ENCODE assay signal across 1 cellular context in the genomic region with DNA sequence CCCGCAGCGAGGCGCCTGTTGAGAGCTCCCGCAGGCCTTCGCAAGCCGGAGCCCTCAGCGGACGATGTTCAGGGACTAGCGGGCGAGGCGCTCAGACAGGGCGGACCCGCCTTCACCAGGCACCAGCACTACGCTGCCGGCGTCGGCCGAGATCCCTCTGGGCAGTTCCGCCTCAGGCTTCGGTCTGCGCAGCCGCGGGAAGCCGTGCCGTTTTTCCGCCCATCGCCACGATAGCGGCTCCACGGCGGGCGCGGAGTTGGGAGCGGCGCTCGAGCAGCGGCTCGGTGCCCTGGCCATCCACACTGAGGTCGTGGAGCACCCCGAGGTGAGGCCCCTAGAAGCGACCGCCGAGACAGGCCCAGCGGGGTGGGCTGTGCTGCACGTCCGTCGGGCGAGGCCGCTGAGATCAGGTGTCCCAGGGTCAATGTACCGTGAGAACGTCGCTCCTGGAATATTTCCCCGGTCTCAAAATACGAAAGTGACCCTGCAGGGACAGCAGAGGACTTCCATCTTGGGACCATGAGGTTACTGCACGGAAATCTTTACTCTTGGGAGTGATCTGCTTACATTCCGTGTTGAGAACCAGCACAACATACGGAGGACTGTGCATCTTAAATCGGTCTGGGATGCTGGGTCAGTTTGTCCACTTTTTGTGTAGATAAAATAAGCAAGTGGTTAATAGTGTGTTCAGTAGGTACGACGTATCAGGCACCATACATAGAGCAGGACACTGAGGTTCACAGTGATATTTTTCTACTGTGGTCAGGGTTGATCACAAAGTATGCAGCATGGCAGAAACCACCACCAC.
TF ChIP-seq lines count a peak whose summit lies in the region.

No MANE protein-coding gene starts in this region.

TF ChIP-seq in HepG2, 621 proteins besides CTCF, POLR2A, EP300 and RAD21 (continued from another document and continues in another):
- TF ChIP-seq, protein P1, sequence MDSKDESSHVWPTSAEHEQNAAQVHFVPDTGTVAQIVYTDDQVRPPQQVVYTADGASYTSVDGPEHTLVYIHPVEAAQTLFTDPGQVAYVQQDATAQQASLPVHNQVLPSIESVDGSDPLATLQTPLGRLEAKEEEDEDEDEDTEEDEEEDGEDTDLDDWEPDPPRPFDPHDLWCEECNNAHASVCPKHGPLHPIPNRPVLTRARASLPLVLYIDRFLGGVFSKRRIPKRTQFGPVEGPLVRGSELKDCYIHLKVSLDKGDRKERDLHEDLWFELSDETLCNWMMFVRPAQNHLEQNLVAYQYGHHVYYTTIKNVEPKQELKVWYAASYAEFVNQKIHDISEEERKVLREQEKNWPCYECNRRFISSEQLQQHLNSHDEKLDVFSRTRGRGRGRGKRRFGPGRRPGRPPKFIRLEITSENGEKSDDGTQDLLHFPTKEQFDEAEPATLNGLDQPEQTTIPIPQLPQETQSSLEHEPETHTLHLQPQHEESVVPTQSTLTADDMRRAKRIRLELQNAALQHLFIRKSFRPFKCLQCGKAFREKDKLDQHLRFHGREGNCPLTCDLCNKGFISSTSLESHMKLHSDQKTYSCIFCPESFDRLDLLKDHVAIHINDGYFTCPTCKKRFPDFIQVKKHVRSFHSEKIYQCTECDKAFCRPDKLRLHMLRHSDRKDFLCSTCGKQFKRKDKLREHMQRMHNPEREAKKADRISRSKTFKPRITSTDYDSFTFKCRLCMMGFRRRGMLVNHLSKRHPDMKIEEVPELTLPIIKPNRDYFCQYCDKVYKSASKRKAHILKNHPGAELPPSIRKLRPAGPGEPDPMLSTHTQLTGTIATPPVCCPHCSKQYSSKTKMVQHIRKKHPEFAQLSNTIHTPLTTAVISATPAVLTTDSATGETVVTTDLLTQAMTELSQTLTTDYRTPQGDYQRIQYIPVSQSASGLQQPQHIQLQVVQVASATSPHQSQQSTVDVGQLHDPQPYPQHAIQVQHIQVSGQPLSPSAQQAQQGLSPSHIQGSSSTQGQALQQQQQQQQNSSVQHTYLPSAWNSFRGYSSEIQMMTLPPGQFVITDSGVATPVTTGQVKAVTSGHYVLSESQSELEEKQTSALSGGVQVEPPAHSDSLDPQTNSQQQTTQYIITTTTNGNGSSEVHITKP (CRISPR knock-in tag; IDR thresholded peaks at IDR 0.05; ENCODE audit: low read depth), result no peak
- TF ChIP-seq ZNF33A (CRISPR knock-in tag; IDR thresholded peaks at IDR 0.05; ENCODE audit: borderline replicate concordance) (no peak), ZNF543 (CRISPR knock-in tag; IDR thresholded peaks at IDR 0.05) (peak; percentile 90; the same call in 1 of the 2 replicates), GATAD2A (CRISPR knock-in tag; IDR thresholded peaks at IDR 0.05) (peak; percentile 80), HDAC6 (IDR thresholded peaks at IDR 0.05; ENCODE audit: low read depth, low read length) (no peak), ZNF484 (CRISPR knock-in tag; IDR thresholded peaks at IDR 0.05; ENCODE audit: borderline replicate concordance, low read depth) (peak; percentile 83; the same call in 1 of the 2 replicates), AGO1 (IDR thresholded peaks at IDR 0.05; ENCODE audit: low read depth, low read length, poor library complexity, severe bottlenecking) (peak; percentile 92), RBAK (CRISPR knock-in tag; IDR thresholded peaks at IDR 0.05) (no peak), ARHGAP35 (CRISPR knock-in tag; IDR thresholded peaks at IDR 0.05; ENCODE audit: borderline replicate concordance) (peak; percentile 85; the same call in 1 of the 2 replicates), ZNF501 (CRISPR knock-in tag; IDR thresholded peaks at IDR 0.05) (peak; percentile 93), SMAD9 (CRISPR knock-in tag; IDR thresholded peaks at IDR 0.05) (no peak), ZNF337 (CRISPR knock-in tag; IDR thresholded peaks at IDR 0.05; ENCODE audit: borderline replicate concordance, low read depth) (peak; percentile 83; the same call in 1 of the 2 replicates), ZNF615 (CRISPR knock-in tag; IDR thresholded peaks at IDR 0.05; ENCODE audit: borderline replicate concordance) (no peak; the same call in 1 of the 2 replicates), ZBTB7B (CRISPR knock-in tag; IDR thresholded peaks at IDR 0.05) (peak; percentile 90), ZBTB7A (CRISPR knock-in tag; IDR thresholded peaks at IDR 0.05) (peak; percentile 78; the same call in 1 of the 2 replicates), ZNF446 (CRISPR knock-in tag; IDR thresholded peaks at IDR 0.05) (0 out of 2 replicates have a peak, but pooled peaks have one; percentile 59), ZNF382 (CRISPR knock-in tag; IDR thresholded peaks at IDR 0.05; ENCODE audit: borderline replicate concordance) (no peak), ZNF703 (CRISPR knock-in tag; IDR thresholded peaks at IDR 0.05; ENCODE audit: borderline replicate concordance) (no peak; the same call in 1 of the 2 replicates), ZFP36 (IDR thresholded peaks at IDR 0.05; ENCODE audit: borderline replicate concordance, low read depth, low read length, partially characterized antibody) (no peak), ZKSCAN5 (CRISPR knock-in tag; IDR thresholded peaks at IDR 0.05) (no peak), ZFP36L2 (CRISPR knock-in tag; IDR thresholded peaks at IDR 0.05) (0 out of 2 replicates have a peak, but pooled peaks have one; percentile 65), ZFP36L1 (CRISPR knock-in tag; IDR thresholded peaks at IDR 0.05) (0 out of 2 replicates have a peak, but pooled peaks have one; percentile 73), ZNF709 (CRISPR knock-in tag; IDR thresholded peaks at IDR 0.05) (peak; percentile 96), ISL2 (CRISPR knock-in tag; IDR thresholded peaks at IDR 0.05) (peak; percentile 72), ZNF44 (CRISPR knock-in tag; IDR thresholded peaks at IDR 0.05) (no peak; the same call in none of the 2 replicates), ZNF546 (CRISPR knock-in tag; conservative IDR thresholded peaks at IDR 0.05) (peak; percentile 91), HNRNPUL1 (IDR thresholded peaks at IDR 0.05; ENCODE audit: low read depth, low read length) (0 out of 2 replicates have a peak, but pooled peaks have one; percentile 77), MED1 (CRISPR knock-in tag; IDR thresholded peaks at IDR 0.05) (peak; percentile 81), ZSCAN25 (CRISPR knock-in tag; IDR thresholded peaks at IDR 0.05) (peak; percentile 61; the same call in 1 of the 2 replicates), STAG1 (CRISPR knock-in tag; IDR thresholded peaks at IDR 0.05) (no peak; the same call in 1 of the 2 replicates), NBN (conservative IDR thresholded peaks at IDR 0.05) (no peak), ZNF558 (CRISPR knock-in tag; IDR thresholded peaks at IDR 0.05; ENCODE audit: borderline replicate concordance) (no peak; the same call in 1 of the 2 replicates), ETV5 (CRISPR knock-in tag; IDR thresholded peaks at IDR 0.05; ENCODE audit: borderline replicate concordance) (peak; percentile 81)
- TF ChIP-seq, protein P2, sequence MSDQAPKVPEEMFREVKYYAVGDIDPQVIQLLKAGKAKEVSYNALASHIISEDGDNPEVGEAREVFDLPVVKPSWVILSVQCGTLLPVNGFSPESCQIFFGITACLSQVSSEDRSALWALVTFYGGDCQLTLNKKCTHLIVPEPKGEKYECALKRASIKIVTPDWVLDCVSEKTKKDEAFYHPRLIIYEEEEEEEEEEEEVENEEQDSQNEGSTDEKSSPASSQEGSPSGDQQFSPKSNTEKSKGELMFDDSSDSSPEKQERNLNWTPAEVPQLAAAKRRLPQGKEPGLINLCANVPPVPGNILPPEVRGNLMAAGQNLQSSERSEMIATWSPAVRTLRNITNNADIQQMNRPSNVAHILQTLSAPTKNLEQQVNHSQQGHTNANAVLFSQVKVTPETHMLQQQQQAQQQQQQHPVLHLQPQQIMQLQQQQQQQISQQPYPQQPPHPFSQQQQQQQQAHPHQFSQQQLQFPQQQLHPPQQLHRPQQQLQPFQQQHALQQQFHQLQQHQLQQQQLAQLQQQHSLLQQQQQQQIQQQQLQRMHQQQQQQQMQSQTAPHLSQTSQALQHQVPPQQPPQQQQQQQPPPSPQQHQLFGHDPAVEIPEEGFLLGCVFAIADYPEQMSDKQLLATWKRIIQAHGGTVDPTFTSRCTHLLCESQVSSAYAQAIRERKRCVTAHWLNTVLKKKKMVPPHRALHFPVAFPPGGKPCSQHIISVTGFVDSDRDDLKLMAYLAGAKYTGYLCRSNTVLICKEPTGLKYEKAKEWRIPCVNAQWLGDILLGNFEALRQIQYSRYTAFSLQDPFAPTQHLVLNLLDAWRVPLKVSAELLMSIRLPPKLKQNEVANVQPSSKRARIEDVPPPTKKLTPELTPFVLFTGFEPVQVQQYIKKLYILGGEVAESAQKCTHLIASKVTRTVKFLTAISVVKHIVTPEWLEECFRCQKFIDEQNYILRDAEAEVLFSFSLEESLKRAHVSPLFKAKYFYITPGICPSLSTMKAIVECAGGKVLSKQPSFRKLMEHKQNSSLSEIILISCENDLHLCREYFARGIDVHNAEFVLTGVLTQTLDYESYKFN (CRISPR knock-in tag; conservative IDR thresholded peaks at IDR 0.05), result peak; percentile 65
- TF ChIP-seq, protein P3, sequence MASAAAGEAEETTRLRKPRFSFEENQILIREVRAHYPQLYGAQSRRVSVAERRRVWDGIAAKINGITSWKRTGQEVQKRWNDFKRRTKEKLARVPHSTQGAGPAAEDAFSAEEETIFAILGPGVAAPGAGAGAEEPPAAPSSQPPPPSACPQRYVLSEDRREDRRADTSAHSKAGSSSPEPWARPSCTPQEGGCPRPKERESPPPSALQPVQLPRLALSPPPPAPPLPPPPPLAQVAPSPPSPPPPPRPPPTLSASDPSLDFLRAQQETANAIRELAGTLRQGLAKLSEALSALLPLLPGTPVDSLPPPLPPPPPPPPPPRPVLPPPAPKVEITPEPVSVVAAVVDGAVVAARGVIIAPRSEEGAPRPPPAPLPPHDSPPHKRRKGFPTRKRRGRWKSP (CRISPR knock-in tag; IDR thresholded peaks at IDR 0.05), result peak; percentile 90; the same call in 1 of the 2 replicates
- TF ChIP-seq, protein P4, sequence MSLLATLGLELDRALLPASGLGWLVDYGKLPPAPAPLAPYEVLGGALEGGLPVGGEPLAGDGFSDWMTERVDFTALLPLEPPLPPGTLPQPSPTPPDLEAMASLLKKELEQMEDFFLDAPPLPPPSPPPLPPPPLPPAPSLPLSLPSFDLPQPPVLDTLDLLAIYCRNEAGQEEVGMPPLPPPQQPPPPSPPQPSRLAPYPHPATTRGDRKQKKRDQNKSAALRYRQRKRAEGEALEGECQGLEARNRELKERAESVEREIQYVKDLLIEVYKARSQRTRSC (CRISPR knock-in tag; IDR thresholded peaks at IDR 0.05; ENCODE audit: low read depth), result peak; percentile 80; the same call in 1 of the 2 replicates
- TF ChIP-seq, protein P5, sequence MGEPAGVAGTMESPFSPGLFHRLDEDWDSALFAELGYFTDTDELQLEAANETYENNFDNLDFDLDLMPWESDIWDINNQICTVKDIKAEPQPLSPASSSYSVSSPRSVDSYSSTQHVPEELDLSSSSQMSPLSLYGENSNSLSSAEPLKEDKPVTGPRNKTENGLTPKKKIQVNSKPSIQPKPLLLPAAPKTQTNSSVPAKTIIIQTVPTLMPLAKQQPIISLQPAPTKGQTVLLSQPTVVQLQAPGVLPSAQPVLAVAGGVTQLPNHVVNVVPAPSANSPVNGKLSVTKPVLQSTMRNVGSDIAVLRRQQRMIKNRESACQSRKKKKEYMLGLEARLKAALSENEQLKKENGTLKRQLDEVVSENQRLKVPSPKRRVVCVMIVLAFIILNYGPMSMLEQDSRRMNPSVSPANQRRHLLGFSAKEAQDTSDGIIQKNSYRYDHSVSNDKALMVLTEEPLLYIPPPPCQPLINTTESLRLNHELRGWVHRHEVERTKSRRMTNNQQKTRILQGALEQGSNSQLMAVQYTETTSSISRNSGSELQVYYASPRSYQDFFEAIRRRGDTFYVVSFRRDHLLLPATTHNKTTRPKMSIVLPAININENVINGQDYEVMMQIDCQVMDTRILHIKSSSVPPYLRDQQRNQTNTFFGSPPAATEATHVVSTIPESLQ (CRISPR knock-in tag; conservative IDR thresholded peaks at IDR 0.05), result 0 out of 2 replicates have a peak, but pooled peaks have one; percentile 83
- TF ChIP-seq, protein P6, sequence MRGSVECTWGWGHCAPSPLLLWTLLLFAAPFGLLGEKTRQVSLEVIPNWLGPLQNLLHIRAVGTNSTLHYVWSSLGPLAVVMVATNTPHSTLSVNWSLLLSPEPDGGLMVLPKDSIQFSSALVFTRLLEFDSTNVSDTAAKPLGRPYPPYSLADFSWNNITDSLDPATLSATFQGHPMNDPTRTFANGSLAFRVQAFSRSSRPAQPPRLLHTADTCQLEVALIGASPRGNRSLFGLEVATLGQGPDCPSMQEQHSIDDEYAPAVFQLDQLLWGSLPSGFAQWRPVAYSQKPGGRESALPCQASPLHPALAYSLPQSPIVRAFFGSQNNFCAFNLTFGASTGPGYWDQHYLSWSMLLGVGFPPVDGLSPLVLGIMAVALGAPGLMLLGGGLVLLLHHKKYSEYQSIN (CRISPR knock-in tag; IDR thresholded peaks at IDR 0.05; ENCODE audit: borderline replicate concordance), result no peak
- TF ChIP-seq, protein P7, sequence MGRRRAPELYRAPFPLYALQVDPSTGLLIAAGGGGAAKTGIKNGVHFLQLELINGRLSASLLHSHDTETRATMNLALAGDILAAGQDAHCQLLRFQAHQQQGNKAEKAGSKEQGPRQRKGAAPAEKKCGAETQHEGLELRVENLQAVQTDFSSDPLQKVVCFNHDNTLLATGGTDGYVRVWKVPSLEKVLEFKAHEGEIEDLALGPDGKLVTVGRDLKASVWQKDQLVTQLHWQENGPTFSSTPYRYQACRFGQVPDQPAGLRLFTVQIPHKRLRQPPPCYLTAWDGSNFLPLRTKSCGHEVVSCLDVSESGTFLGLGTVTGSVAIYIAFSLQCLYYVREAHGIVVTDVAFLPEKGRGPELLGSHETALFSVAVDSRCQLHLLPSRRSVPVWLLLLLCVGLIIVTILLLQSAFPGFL (CRISPR knock-in tag; IDR thresholded peaks at IDR 0.05), result no peak
- TF ChIP-seq, protein P8, sequence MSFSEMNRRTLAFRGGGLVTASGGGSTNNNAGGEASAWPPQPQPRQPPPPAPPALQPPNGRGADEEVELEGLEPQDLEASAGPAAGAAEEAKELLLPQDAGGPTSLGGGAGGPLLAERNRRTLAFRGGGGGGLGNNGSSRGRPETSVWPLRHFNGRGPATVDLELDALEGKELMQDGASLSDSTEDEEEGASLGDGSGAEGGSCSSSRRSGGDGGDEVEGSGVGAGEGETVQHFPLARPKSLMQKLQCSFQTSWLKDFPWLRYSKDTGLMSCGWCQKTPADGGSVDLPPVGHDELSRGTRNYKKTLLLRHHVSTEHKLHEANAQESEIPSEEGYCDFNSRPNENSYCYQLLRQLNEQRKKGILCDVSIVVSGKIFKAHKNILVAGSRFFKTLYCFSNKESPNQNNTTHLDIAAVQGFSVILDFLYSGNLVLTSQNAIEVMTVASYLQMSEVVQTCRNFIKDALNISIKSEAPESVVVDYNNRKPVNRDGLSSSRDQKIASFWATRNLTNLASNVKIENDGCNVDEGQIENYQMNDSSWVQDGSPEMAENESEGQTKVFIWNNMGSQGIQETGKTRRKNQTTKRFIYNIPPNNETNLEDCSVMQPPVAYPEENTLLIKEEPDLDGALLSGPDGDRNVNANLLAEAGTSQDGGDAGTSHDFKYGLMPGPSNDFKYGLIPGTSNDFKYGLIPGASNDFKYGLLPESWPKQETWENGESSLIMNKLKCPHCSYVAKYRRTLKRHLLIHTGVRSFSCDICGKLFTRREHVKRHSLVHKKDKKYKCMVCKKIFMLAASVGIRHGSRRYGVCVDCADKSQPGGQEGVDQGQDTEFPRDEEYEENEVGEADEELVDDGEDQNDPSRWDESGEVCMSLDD (CRISPR knock-in tag; IDR thresholded peaks at IDR 0.05; ENCODE audit: borderline replicate concordance), result peak; percentile 71; the same call in 1 of the 2 replicates
